In the genomic region with DNA sequence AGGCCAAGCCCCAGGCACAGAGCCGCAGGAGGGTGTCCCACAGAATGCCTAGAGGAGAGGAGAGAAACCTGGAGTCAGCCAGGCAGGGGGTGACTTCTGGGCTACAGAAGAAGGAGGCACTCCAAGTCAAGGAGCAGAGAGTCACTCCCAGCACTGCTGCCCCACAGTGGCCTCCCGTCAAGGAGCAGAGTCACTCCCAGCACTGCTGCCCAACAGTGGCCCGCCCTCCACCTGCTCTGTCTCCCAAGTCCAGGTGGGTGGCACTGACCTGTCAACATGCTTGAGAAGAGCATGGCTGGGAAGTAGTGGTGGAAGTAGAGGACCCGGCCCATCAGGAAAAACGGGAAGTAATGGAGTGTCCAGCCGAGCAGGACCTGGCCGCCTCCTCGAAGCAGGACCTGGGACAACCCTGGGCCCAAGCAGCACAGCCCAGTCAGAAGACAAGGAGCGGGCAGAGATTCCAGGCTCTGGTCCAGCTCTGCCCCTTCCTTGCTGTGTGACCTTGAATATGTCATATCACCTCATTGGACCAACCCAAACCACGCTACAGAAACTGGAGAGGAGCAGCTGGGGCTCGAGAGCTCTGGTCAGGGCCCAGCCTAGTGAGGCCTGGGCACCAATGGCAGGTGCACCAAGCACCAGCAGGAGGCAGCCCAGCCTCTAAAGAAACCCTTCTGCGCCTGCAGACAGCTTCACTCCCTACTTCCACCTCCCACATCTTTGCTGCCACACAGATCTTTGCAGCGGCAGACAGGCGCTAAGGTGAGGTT, we compare ENCODE assay signal across 1 cellular context.
TF ChIP-seq lines count a peak whose summit lies in the region.

No MANE protein-coding gene starts in this region.

TF ChIP-seq in H1, 55 proteins besides CTCF, POLR2A, EP300 and RAD21:
- no peak for TF ChIP-seq CHD2 (IDR thresholded peaks at IDR 0.05; ENCODE audit: low read length)
- TF ChIP-seq TAF7 (optimal IDR thresholded peaks at IDR 0.05; ENCODE audit: borderline replicate concordance, low read depth, low read length), result no peak
